12 cellular contexts compared by ENCODE assay signal in the genomic region with DNA sequence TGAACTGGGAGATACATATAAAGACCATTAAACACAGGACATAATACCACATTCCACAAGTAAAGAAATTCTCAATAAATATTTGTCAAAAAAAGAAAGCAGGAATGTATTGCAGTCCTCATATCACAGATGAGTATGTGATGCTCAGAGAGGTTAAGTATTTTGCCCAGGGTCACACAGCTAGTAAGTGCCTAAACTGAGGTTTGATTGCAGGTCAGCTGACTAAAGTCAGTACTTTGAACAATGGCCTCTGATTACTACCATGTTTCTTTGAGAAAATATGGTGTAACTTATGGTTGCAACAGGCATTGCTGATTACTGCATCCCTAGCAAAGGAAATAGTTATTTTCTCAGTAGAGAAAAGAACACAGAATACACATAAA.
"Had no signal": no experiment of that assay in that cellular context is flagged by ENCODE, and none has a peak within 500 bp of the region (broad histone marks: within the 10 kb centered on the region; RNA-seq: fewer than 3 reads in every experiment).

No MANE protein-coding gene starts in this region.

- H2AFZ ChIP-seq: parathyroid adenoma had no signal

- H3K9me3 Mint-ChIP-seq: activated naive CD4-positive, alpha-beta T cell treated with anti-CD3 and anti-CD28 coated beads for 36 hours; naive B cell; stimulated activated naive B cell treated with anti-CD40 and anti-IgM and Interleukin-4, amounts not matched to agents 10 μg/mL and 1 μg/mL and 100 μg/mL, for 72 hours had no signal

- H3K4me3 ChIP-seq: adrenal gland, cardiac muscle cell, heart right ventricle, left ventricle myocardium inferior had no signal

- H3K27me3 ChIP-seq: adrenal gland, cardiac muscle cell, gastroesophageal sphincter, heart right ventricle had no signal

- H3K27ac Mint-ChIP-seq: activated CD4-positive, alpha-beta T cell treated with anti-CD3 and anti-CD28 coated beads for 36 hours; activated naive CD4-positive, alpha-beta T cell treated with anti-CD3 and anti-CD28 coated beads for 36 hours; activated T-helper 1 cell treated with anti-CD3 and anti-CD28 coated beads, Interleukin-12 subunit alpha, Interleukin-12 subunit beta, Interleukin-2, Interleukin-4 antibody, amounts not matched to agents 30 ng/mL and 10 ng/mL and 1 ng/mL, durations not matched to agents 14 hours and 24 hours and 36 hours; naive B cell; stimulated activated naive B cell treated with anti-CD40 and anti-IgM and Interleukin-4, amounts not matched to agents 10 μg/mL and 1 μg/mL and 100 μg/mL, for 72 hours had no signal

- H3K36me3 ChIP-seq: adrenal gland, cardiac muscle cell, gastroesophageal sphincter, left ventricle myocardium inferior, WERI-Rb-1 had no signal

- H3K4me3 Mint-ChIP-seq: activated CD4-positive, alpha-beta T cell treated with anti-CD3 and anti-CD28 coated beads for 36 hours; activated naive CD4-positive, alpha-beta T cell treated with anti-CD3 and anti-CD28 coated beads for 36 hours; activated T-helper 1 cell treated with anti-CD3 and anti-CD28 coated beads, Interleukin-12 subunit alpha, Interleukin-12 subunit beta, Interleukin-2, Interleukin-4 antibody, amounts not matched to agents 30 ng/mL and 10 ng/mL and 1 ng/mL, durations not matched to agents 14 hours and 24 hours and 36 hours; naive B cell; stimulated activated naive B cell treated with anti-CD40 and anti-IgM and Interleukin-4, amounts not matched to agents 10 μg/mL and 1 μg/mL and 100 μg/mL, for 72 hours had no signal

- H3K4me1 ChIP-seq: left ventricle myocardium inferior had no signal

- H3K79me2 ChIP-seq: parathyroid adenoma had no signal

- H3K9me3 ChIP-seq: adrenal gland, gastroesophageal sphincter, heart right ventricle, left ventricle myocardium inferior had no signal

- H3K27ac ChIP-seq: adrenal gland, cardiac muscle cell, left ventricle myocardium inferior, parathyroid adenoma, WERI-Rb-1 had no signal

- H3K27me3 Mint-ChIP-seq: activated CD4-positive, alpha-beta T cell treated with anti-CD3 and anti-CD28 coated beads for 36 hours; naive B cell; stimulated activated naive B cell treated with anti-CD40 and anti-IgM and Interleukin-4, amounts not matched to agents 10 μg/mL and 1 μg/mL and 100 μg/mL, for 72 hours had no signal

- H3K9ac ChIP-seq: parathyroid adenoma had no signal
